Comparison of ENCODE assay signal across 8 cellular contexts in genomic region chr6:10411915-10412164, GRCh38. TPM values are rescaled to one million over a fixed set of nuclear protein-coding genes. Genes with fewer than 3 reads are reported as not detected.
DNase-seq lines count a peak whose midpoint lies in the region; ATAC-seq and TF ChIP-seq lines count a peak whose summit lies in the region.

No MANE protein-coding gene starts in this region.

- H3K27ac ChIP-seq in dorsolateral prefrontal cortex: peak overlapping the region in 4 of 59 donors; percentile 0 to 44 (median 22)

- H3K9me3 Mint-ChIP-seq in natural killer cell: peaks cover 0 to 6% of the 10 kb centered on the region in 2 donors

- DNase-seq in Jurkat, Clone E6-1 (ENCODE audit: low read depth, low spot score): no peak
- DNase-seq in dorsolateral prefrontal cortex (no peak), natural killer cell (no peak), HuH-7.5 (ENCODE audit: low spot score) (no peak), left colon (no peak)

- no peak for TF ChIP-seq CTCF in dorsolateral prefrontal cortex (IDR thresholded peaks at IDR 0.05 in 54 of 56, conservative IDR thresholded peaks at IDR 0.05 in 2 of 56; ENCODE audit: low read depth in 1 of 56, partially characterized antibody in 56 of 56)
- no peak for TF ChIP-seq CTCF in natural killer cell (IDR thresholded peaks at IDR 0.05)

- TF ChIP-seq POLR2A in GM18505 (IDR thresholded peaks at IDR 0.05; ENCODE audit: borderline replicate concordance, extremely low read depth, insufficient read depth, insufficient read length): no peak

- H3K27ac Mint-ChIP-seq in natural killer cell: peak overlapping the region; percentile 83 to 85

- peak; percentile 6 for ATAC-seq in GM18505 (IDR thresholded peaks at IDR 0.05; ENCODE audit: unreplicated experiment)
- ATAC-seq in natural killer cell: peak in 2 of 3 donors; percentile 4 to 16
- no peak for ATAC-seq in GM21723 (IDR thresholded peaks at IDR 0.05; ENCODE audit: unreplicated experiment)
- no peak for ATAC-seq in GM18520 (IDR thresholded peaks at IDR 0.05; ENCODE audit: unreplicated experiment)
- no peak for ATAC-seq in left colon

- peak overlapping the region; percentile 47 for H3K4me3 ChIP-seq in Jurkat, Clone E6-1 (ENCODE audit: low read length)
- H3K4me3 ChIP-seq in dorsolateral prefrontal cortex: peak overlapping the region; percentile 3 to 80 (median 60)

- intact Hi-C loops in dorsolateral prefrontal cortex (cut with DNase I) (no loop called here), natural killer cell (cut with micrococcal nuclease) (no loop called here), left colon (cut with DNase I, micrococcal nuclease) (no loop called here)

- H3K36me3 Mint-ChIP-seq in natural killer cell: peaks cover 39% of the 10 kb centered on the region

- H3K27me3 Mint-ChIP-seq in natural killer cell (ENCODE audit: low read depth in 2 of 2): peaks cover 68 to 88% of the 10 kb centered on the region in 2 donors

- H3K4me1 Mint-ChIP-seq in natural killer cell: peaks cover 50 to 54% of the 10 kb centered on the region in 2 donors

- H3K4me3 Mint-ChIP-seq in natural killer cell: peak overlapping the region; percentile 93

- peaks cover 25 to 100% (median 96%) of the 10 kb centered on the region in 45 donors for H3K27me3 ChIP-seq in dorsolateral prefrontal cortex

RNA-seq across cellular contexts. Expression of gene TFAP2A, which starts 3.0 kb away (rescaled TPM):
- 2.5 TPM for polyA plus RNA-seq in Jurkat, Clone E6-1 (2012; ENCODE audit: insufficient read depth, insufficient read length)
- total RNA-seq in dorsolateral prefrontal cortex: 1 to 10 TPM in 10 of 120 experiments, under 1 TPM in 76, not detected in 34; 0.12 to 2.4 (median 0.52) TPM
- total RNA-seq in natural killer cell: not detected
- total RNA-seq in left colon: under 1 TPM; 0.20 to 0.55 TPM

Comparison
In these comparisons a context has a peak if more than half of its experiments do, and no peak if none do; other contexts are left out.
1. ATAC-seq: peak in GM18505 (single experiment) and natural killer cell (2 of 3); none in GM21723 (single experiment), GM18520 (single experiment) and left colon (single experiment).